12 cellular contexts compared by ENCODE assay signal in genomic region chr22:24303007-24303406, GRCh38. TPM values are rescaled to one million over a fixed set of nuclear protein-coding genes. Genes with fewer than 3 reads are reported as not detected.
DNase-seq lines count a peak whose midpoint lies in the region; ATAC-seq and TF ChIP-seq lines count a peak whose summit lies in the region.
"Had no signal": no experiment of that assay in that cellular context is flagged by ENCODE, and none has a peak within 500 bp of the region (broad histone marks: within the 10 kb centered on the region; RNA-seq: fewer than 3 reads in every experiment).

No MANE protein-coding gene starts in this region.

- H3K27me3 Mint-ChIP-seq in chondrocyte (ENCODE audit: low read depth): no peaks in the 10 kb centered on the region
- H3K27me3 Mint-ChIP-seq: natural killer cell treated with Interleukin-12 subunit alpha and Interleukin-12 subunit beta and Interleukin-15 and Interleukin-18, amount 100 ng/mL, for 72 hours had no signal

- 21 to 24% methylated on average over 4 of the region's 4 CpGs for WGBS in upper lobe of left lung, 2 donors

- H3K4me3 Mint-ChIP-seq in chondrocyte (ENCODE audit: unreplicated experiment): no peak overlapping the region
- H3K4me3 Mint-ChIP-seq: activated T-cell treated with anti-CD3 and anti-CD28 coated beads, Interleukin-2, amount 50 U/mL, for 72 hours; natural killer cell treated with Interleukin-12 subunit alpha and Interleukin-12 subunit beta and Interleukin-15 and Interleukin-18, amount 100 ng/mL, for 72 hours; T-helper 1 cell treated with Interleukin-12 subunit alpha and Interleukin-12 subunit beta and Interleukin-4 antibody, amounts not matched to agents 30 μg/mL and 1 μg/mL, for 36 hours had no signal

- intact Hi-C loops in mucosa of descending colon (cut with DNase I, micrococcal nuclease): no loop called here

- H3K9me3 ChIP-seq in mucosa of descending colon: no peaks in the 10 kb centered on the region
- H3K9me3 ChIP-seq in upper lobe of left lung: no peaks in the 10 kb centered on the region

- peak; percentile 57 for ATAC-seq in mucosa of descending colon
- ATAC-seq in upper lobe of left lung (ENCODE audit: low FRiP score in 2 of 2): peak; percentile 36 to 39
- no peak; the same call in 2 of the 3 replicates for ATAC-seq in SK-N-SH treated with all-trans-retinoic acid at 6 μM for 48 hours
- ATAC-seq: activated T-cell treated with anti-CD3 and anti-CD28 coated beads, Interleukin-2, amount 50 U/mL, for 72 hours; natural killer cell treated with Interleukin-12 subunit alpha and Interleukin-12 subunit beta and Interleukin-15 and Interleukin-18, amount 100 ng/mL, for 72 hours had no signal

- H3K27me3 ChIP-seq in upper lobe of left lung: no peaks in the 10 kb centered on the region

- H3K9me3 Mint-ChIP-seq in chondrocyte (ENCODE audit: low read depth): peaks cover 6% of the 10 kb centered on the region
- H3K9me3 Mint-ChIP-seq: activated T-cell treated with anti-CD3 and anti-CD28 coated beads, Interleukin-2, amount 50 U/mL, for 72 hours; natural killer cell treated with Interleukin-12 subunit alpha and Interleukin-12 subunit beta and Interleukin-15 and Interleukin-18, amount 100 ng/mL, for 72 hours; T-helper 1 cell treated with Interleukin-12 subunit alpha and Interleukin-12 subunit beta and Interleukin-4 antibody, amounts not matched to agents 30 μg/mL and 1 μg/mL, for 36 hours had no signal

- H3K36me3 Mint-ChIP-seq in chondrocyte (ENCODE audit: low read depth): peaks cover 19% of the 10 kb centered on the region

- H3K4me3 ChIP-seq in mucosa of descending colon (no peak overlapping the region), upper lobe of left lung (no peak overlapping the region)

- H3K4me1 Mint-ChIP-seq in chondrocyte (ENCODE audit: low read depth): peaks cover 50% of the 10 kb centered on the region

- H3K4me1 ChIP-seq in mucosa of descending colon (ENCODE audit: low read depth) (peaks cover 38% of the 10 kb centered on the region), upper lobe of left lung (peaks cover 35 to 54% (median 51%) of the 10 kb centered on the region in 4 donors)

- H3K36me3 ChIP-seq in mucosa of descending colon (ENCODE audit: low read depth): no peaks in the 10 kb centered on the region
- peaks cover 0 to 8% (median 0%) of the 10 kb centered on the region in 4 donors for H3K36me3 ChIP-seq in upper lobe of left lung

- H3K27ac ChIP-seq in upper lobe of left lung: peak overlapping the region; percentile 66 to 81 (median 70)

- H3K27ac Mint-ChIP-seq in chondrocyte (ENCODE audit: unreplicated experiment): peak overlapping the region; percentile 91
- H3K27ac Mint-ChIP-seq: activated T-cell treated with anti-CD3 and anti-CD28 coated beads, Interleukin-2, amount 50 U/mL, for 72 hours; T-helper 1 cell treated with Interleukin-12 subunit alpha and Interleukin-12 subunit beta and Interleukin-4 antibody, amounts not matched to agents 30 μg/mL and 1 μg/mL, for 36 hours had no signal

- TF ChIP-seq CTCF in chondrocyte (IDR thresholded peaks at IDR 0.05) (no peak), mucosa of descending colon (IDR thresholded peaks at IDR 0.05) (no peak), upper lobe of left lung (IDR thresholded peaks at IDR 0.05) (no peak)

- TF ChIP-seq EP300 in upper lobe of left lung (IDR thresholded peaks at IDR 0.05): no peak

- DNase-seq in SIG-M5 treated with dmso at 0.1 percent for 504 hours (lab: John Stamatoyannopoulos, UW; ENCODE audit: unreplicated experiment): peak; percentile 36
- no peak for DNase-seq in SIG-M5 (lab: John Stamatoyannopoulos, UW)
- DNase-seq in chondrocyte (ENCODE audit: low spot score): no peak
- peak in 1 of 3 donors; percentile 28 for DNase-seq in mucosa of descending colon
- no peak for DNase-seq in upper lobe of left lung
- no peak for DNase-seq in midbrain (lab: John Stamatoyannopoulos, UW)
- no peak for DNase-seq in mucosa of gallbladder (ENCODE audit: low spot score)
- DNase-seq: activated T-cell treated with anti-CD3 and anti-CD28 coated beads, Interleukin-2, amount 50 U/mL, for 72 hours; NCI-H1417 treated with DMSO at 0.1 percent for 48 hours had no signal

- no peak for TF ChIP-seq POLR2A in upper lobe of left lung (IDR thresholded peaks at IDR 0.05)

TF ChIP-seq in SK-N-SH treated with all-trans-retinoic acid at 6 μM for 48 hours, 23 proteins besides CTCF, POLR2A, EP300 and RAD21:
- TF ChIP-seq ZNF565 (CRISPR knock-in tag; conservative IDR thresholded peaks at IDR 0.05; ENCODE audit: low read depth) (no peak), SNAI2 (CRISPR knock-in tag; IDR thresholded peaks at IDR 0.05) (no peak), GLIS3 (CRISPR knock-in tag; IDR thresholded peaks at IDR 0.05) (no peak), ISL1 (CRISPR knock-in tag; IDR thresholded peaks at IDR 0.05) (no peak), ESRRG (CRISPR knock-in tag; IDR thresholded peaks at IDR 0.05) (no peak), ZNF8 (CRISPR knock-in tag; IDR thresholded peaks at IDR 0.05) (no peak), TOX (CRISPR knock-in tag; IDR thresholded peaks at IDR 0.05; ENCODE audit: borderline replicate concordance) (no peak)
- TF ChIP-seq, protein P1, sequence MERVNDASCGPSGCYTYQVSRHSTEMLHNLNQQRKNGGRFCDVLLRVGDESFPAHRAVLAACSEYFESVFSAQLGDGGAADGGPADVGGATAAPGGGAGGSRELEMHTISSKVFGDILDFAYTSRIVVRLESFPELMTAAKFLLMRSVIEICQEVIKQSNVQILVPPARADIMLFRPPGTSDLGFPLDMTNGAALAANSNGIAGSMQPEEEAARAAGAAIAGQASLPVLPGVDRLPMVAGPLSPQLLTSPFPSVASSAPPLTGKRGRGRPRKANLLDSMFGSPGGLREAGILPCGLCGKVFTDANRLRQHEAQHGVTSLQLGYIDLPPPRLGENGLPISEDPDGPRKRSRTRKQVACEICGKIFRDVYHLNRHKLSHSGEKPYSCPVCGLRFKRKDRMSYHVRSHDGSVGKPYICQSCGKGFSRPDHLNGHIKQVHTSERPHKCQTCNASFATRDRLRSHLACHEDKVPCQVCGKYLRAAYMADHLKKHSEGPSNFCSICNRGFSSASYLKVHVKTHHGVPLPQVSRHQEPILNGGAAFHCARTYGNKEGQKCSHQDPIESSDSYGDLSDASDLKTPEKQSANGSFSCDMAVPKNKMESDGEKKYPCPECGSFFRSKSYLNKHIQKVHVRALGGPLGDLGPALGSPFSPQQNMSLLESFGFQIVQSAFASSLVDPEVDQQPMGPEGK (CRISPR knock-in tag; IDR thresholded peaks at IDR 0.05; ENCODE audit: borderline replicate concordance): no peak
- TF ChIP-seq, protein P2, sequence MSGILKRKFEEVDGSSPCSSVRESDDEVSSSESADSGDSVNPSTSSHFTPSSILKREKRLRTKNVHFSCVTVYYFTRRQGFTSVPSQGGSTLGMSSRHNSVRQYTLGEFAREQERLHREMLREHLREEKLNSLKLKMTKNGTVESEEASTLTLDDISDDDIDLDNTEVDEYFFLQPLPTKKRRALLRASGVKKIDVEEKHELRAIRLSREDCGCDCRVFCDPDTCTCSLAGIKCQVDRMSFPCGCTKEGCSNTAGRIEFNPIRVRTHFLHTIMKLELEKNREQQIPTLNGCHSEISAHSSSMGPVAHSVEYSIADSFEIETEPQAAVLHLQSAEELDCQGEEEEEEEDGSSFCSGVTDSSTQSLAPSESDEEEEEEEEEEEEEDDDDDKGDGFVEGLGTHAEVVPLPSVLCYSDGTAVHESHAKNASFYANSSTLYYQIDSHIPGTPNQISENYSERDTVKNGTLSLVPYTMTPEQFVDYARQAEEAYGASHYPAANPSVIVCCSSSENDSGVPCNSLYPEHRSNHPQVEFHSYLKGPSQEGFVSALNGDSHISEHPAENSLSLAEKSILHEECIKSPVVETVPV (CRISPR knock-in tag; IDR thresholded peaks at IDR 0.05): no peak
- TF ChIP-seq, protein P3, sequence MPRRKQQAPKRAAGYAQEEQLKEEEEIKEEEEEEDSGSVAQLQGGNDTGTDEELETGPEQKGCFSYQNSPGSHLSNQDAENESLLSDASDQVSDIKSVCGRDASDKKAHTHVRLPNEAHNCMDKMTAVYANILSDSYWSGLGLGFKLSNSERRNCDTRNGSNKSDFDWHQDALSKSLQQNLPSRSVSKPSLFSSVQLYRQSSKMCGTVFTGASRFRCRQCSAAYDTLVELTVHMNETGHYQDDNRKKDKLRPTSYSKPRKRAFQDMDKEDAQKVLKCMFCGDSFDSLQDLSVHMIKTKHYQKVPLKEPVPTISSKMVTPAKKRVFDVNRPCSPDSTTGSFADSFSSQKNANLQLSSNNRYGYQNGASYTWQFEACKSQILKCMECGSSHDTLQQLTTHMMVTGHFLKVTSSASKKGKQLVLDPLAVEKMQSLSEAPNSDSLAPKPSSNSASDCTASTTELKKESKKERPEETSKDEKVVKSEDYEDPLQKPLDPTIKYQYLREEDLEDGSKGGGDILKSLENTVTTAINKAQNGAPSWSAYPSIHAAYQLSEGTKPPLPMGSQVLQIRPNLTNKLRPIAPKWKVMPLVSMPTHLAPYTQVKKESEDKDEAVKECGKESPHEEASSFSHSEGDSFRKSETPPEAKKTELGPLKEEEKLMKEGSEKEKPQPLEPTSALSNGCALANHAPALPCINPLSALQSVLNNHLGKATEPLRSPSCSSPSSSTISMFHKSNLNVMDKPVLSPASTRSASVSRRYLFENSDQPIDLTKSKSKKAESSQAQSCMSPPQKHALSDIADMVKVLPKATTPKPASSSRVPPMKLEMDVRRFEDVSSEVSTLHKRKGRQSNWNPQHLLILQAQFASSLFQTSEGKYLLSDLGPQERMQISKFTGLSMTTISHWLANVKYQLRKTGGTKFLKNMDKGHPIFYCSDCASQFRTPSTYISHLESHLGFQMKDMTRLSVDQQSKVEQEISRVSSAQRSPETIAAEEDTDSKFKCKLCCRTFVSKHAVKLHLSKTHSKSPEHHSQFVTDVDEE (CRISPR knock-in tag; IDR thresholded peaks at IDR 0.05): no peak

RNA-seq across cellular contexts. Expression of gene SPECC1L, which starts 32.4 kb away (rescaled TPM):
- total RNA-seq in chondrocyte (78.7 to 92.6 TPM (median 91.3 TPM) in 3 replicates), mucosa of descending colon (100 to 1,000 TPM in 2 of 3 donors, 10 to 100 TPM in 1; 78.7 to 116 (median 105) TPM), upper lobe of left lung (10 to 100 TPM; 37.7 to 80.6 (median 62.3) TPM), mucosa of gallbladder (65.7 TPM)

RNA-seq across cellular contexts. Expression of gene GGT5, which starts 58.1 kb away (rescaled TPM):
- total RNA-seq in chondrocyte: 30.7 to 47.2 TPM (median 37.5 TPM) in 3 replicates
- total RNA-seq in mucosa of descending colon: 10 to 100 TPM in 1 of 3 donors, 1 to 10 TPM in 2; 2.3 to 14.7 (median 6.6) TPM
- 10 to 100 TPM in 5 of 6 donors, 1 to 10 TPM in 1; 4.2 to 47.4 (median 29.6) TPM for total RNA-seq in upper lobe of left lung
- total RNA-seq in mucosa of gallbladder: 21.8 TPM
